Comparison of ENCODE assay signal across 1 cellular context in the genomic region with DNA sequence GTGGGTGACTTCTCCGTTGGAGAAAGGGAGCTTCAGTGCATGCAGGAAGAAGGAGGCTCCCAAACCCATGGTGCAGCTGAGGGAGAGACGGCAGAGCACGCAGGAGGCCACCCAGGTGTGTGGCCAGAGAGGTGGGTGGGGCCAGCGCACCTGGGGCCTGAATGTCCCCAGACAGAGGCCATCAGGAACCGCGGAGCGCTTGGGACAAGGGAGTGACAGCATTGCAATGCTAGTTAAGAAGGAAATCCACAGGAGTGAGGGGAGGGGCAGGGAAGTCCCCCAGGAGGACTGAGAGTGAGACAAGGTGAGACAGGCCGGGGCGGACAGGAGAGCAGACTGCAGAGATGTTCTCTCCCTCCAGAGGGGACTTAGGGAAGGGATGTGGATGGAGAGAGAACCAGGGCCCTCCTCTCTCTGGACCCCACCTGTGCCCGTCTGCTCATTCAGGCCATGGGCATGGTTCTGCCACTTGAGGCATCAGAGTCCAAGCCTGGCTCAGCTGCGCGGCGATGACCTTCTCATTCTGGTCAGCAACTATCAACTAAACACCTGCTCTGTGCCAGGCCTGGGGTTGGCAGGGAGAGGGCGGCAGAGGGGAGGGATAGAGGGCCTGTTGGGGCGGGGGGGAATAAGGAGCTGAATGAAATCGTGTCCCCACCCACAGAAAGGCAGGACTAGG.
TF ChIP-seq lines count a peak whose summit lies in the region.

No MANE protein-coding gene starts in this region.

TF ChIP-seq in IMR-90, 13 proteins besides CTCF, POLR2A, EP300 and RAD21:
- TF ChIP-seq MAFK (IDR thresholded peaks at IDR 0.05; ENCODE audit: low read depth, low read length) (no peak), RFX5 (IDR thresholded peaks at IDR 0.05; ENCODE audit: low read depth, low read length) (no peak)
